ENCODE assay signal across 23 cellular contexts in the genomic region with DNA sequence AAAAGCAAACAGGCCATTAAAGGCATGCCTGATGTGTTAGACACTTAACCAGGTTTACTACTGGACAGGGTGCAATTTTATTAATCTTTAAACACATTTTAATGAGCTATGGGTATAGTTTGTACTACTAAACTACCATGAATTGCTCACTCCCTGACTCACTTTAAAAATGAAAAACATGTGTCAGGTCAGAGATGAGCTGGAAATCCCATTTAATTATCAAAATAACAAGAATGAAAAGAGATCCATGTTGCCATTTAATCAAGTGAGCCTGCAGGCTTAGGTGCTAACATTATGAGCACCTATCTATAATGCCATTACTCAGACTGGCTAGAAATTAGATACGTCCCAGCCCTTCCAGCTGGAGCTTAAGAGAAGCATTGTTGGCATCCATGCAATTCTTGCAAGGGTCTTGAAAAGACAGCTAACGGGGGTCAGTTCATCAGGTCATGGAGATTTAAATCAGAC.
DNase-seq lines count a peak whose midpoint lies in the region; ATAC-seq and TF ChIP-seq lines count a peak whose summit lies in the region.
"Had no signal": no experiment of that assay in that cellular context is flagged by ENCODE, and none has a peak within 500 bp of the region (broad histone marks: within the 10 kb centered on the region; RNA-seq: fewer than 3 reads in every experiment).

No MANE protein-coding gene starts in this region.

- no peaks in the 10 kb centered on the region for H3K27me3 Mint-ChIP-seq in type B pancreatic cell

- H3K4me1 Mint-ChIP-seq in type B pancreatic cell (ENCODE audit: unreplicated experiment), result peaks cover 12% of the 10 kb centered on the region
- H3K4me1 Mint-ChIP-seq: activated naive CD4-positive, alpha-beta T cell treated with anti-CD3 and anti-CD28 coated beads, Interleukin-2, amount 10 ng/mL, durations not matched to agents 7 days and 5 days; CD14-positive monocyte; IgD-negative memory B cell had no signal

- H3K79me2 ChIP-seq in osteoblast (ENCODE audit: insufficient read depth, low read length), result no peaks in the 10 kb centered on the region

- no peaks in the 10 kb centered on the region for H3K9me3 ChIP-seq in osteoblast (ENCODE audit: low read depth, low read length)
- H3K9me3 ChIP-seq: gastroesophageal sphincter had no signal

- H3K4me3 Mint-ChIP-seq in type B pancreatic cell, result no peak overlapping the region
- H3K4me3 Mint-ChIP-seq: activated naive CD4-positive, alpha-beta T cell treated with anti-CD3 and anti-CD28 coated beads, Interleukin-2, amount 10 ng/mL, durations not matched to agents 7 days and 5 days; CD14-positive monocyte had no signal

- H3K27ac ChIP-seq in osteoblast (ENCODE audit: low read depth, low read length), result no peak overlapping the region
- H3K27ac ChIP-seq: gastroesophageal sphincter had no signal

- no peaks in the 10 kb centered on the region for H4K20me1 ChIP-seq in osteoblast (ENCODE audit: insufficient read depth, low read length)

- H3K36me3 Mint-ChIP-seq in type B pancreatic cell, result no peaks in the 10 kb centered on the region
- H3K36me3 Mint-ChIP-seq: activated naive CD4-positive, alpha-beta T cell treated with anti-CD3 and anti-CD28 coated beads, Interleukin-2, amount 10 ng/mL, durations not matched to agents 7 days and 5 days; CD14-positive monocyte; IgD-negative memory B cell had no signal

- ATAC-seq in HG03521 (IDR thresholded peaks at IDR 0.05; ENCODE audit: unreplicated experiment) (no peak), GM18520 (IDR thresholded peaks at IDR 0.05; ENCODE audit: unreplicated experiment) (no peak)
- ATAC-seq: gastroesophageal sphincter had no signal

- H3K4me3 ChIP-seq in fibroblast of villous mesenchyme (ENCODE audit: low read depth, low read length) (no peak overlapping the region), osteoblast (ENCODE audit: insufficient read depth, low read length) (no peak overlapping the region)
- H3K4me3 ChIP-seq: gastroesophageal sphincter, lung had no signal

- no peak for TF ChIP-seq CTCF in fibroblast of villous mesenchyme (IDR thresholded peaks at IDR 0.05; ENCODE audit: insufficient read depth, low read depth, low read length)
- no peak for TF ChIP-seq CTCF in osteoblast (IDR thresholded peaks at IDR 0.05; ENCODE audit: extremely low read depth, low read depth, low read length)
- TF ChIP-seq CTCF in type B pancreatic cell (conservative IDR thresholded peaks at IDR 0.05), result no peak

- H3K4me2 ChIP-seq in osteoblast (ENCODE audit: insufficient read depth, low read length), result no peak overlapping the region

- peak; percentile 22 for DNase-seq in AG20443 (ENCODE audit: low spot score)
- peak; percentile 20 for DNase-seq in NCI-H82 treated with DMSO at 0.1 percent for 48 hours (lab: John Stamatoyannopoulos, UW; ENCODE audit: unreplicated experiment)
- DNase-seq in fibroblast of villous mesenchyme (ENCODE audit: low read depth), result peak; percentile 27
- DNase-seq in osteoblast (ENCODE audit: insufficient read length, low spot score, missing footprints), result peak; percentile 58
- DNase-seq in superior temporal gyrus (ENCODE audit: extremely low spot score), result no peak
- no peak for DNase-seq in type B pancreatic cell (ENCODE audit: extremely low spot score, unreplicated experiment)
- DNase-seq: activated CD4-positive, alpha-beta T cell treated with anti-CD3 and anti-CD28 coated beads for 1 hour; activated naive CD4-positive, alpha-beta T cell treated with anti-CD3 and anti-CD28 coated beads, Interleukin-2, amount 10 ng/mL, durations not matched to agents 7 days and 5 days; activated T-cell treated with anti-CD3 and anti-CD28 coated beads, Interleukin-2, amount 50 U/mL, for 48 hours; caudate nucleus; dermis blood vessel endothelial cell; EL; islet precursor cell; NCI-H1436; NCI-H2171; NCI-H526; SHP77 treated with DMSO at 0.1 percent for 48 hours had no signal

- H3K9me3 Mint-ChIP-seq in type B pancreatic cell, result no peaks in the 10 kb centered on the region
- H3K9me3 Mint-ChIP-seq: activated naive CD4-positive, alpha-beta T cell treated with anti-CD3 and anti-CD28 coated beads, Interleukin-2, amount 10 ng/mL, durations not matched to agents 7 days and 5 days; IgD-negative memory B cell had no signal

- H2AFZ ChIP-seq in osteoblast (ENCODE audit: low read length), result no peak overlapping the region

- peaks cover 7% of the 10 kb centered on the region for H3K27me3 ChIP-seq in osteoblast (ENCODE audit: insufficient read depth, low read length)
- H3K27me3 ChIP-seq: gastroesophageal sphincter had no signal

- H3K4me1 ChIP-seq in osteoblast (ENCODE audit: insufficient read depth, low read length), result no peaks in the 10 kb centered on the region

- H3K27ac Mint-ChIP-seq in type B pancreatic cell, result no peak overlapping the region
- H3K27ac Mint-ChIP-seq: activated naive CD4-positive, alpha-beta T cell treated with anti-CD3 and anti-CD28 coated beads, Interleukin-2, amount 10 ng/mL, durations not matched to agents 7 days and 5 days; CD14-positive monocyte had no signal

- H3K36me3 ChIP-seq in osteoblast (ENCODE audit: insufficient read depth, low read length), result no peaks in the 10 kb centered on the region
- H3K36me3 ChIP-seq: gastroesophageal sphincter had no signal

Comparison
In these comparisons a context has a peak if more than half of its experiments do, and no peak if none do; other contexts are left out.
1. DNase-seq: peak in AG20443 (single experiment), NCI-H82 treated with DMSO at 0.1 percent for 48 hours (single experiment), fibroblast of villous mesenchyme (single experiment) and osteoblast (single experiment); none in superior temporal gyrus (single experiment) and type B pancreatic cell (single experiment).